ENCODE assay signal across 9 cellular contexts in the genomic region with DNA sequence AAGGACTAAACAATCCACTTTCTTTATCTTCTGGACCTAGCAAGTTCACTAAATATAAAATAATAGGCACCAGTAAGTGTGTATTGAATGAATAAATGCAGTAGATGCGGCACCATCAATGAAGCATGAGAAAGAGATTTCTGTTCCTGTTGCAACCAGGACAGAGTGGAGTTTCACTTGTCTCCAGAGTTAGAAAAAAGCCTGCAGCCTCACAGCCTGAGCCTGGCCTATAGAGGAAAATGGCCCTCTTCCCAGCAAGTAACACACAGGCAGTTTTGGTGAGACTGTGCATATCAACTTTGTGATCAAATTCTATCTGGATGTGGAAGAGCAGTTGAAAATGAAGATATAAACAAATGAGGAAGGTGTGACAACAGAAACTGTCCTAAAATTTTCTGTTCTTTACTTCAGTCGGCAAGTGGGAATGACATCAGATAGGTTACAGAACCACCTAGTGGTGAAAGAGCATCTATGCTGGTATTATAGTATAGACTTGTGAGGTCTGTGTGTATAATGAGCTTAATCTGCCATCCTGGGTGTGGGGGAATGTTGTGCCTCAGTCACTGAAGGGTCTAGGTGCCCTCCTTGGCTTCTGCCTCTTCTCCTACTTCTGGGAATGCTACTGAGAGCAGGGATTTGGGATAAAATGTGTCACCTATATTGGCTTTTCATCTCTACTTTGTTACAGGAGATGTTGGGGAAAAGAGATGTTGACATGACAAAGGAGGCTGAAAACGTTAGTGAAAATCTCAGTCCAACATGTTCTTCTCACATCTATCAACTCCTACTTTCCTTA. TPM values are rescaled to one million over a fixed set of nuclear protein-coding genes. Genes with fewer than 3 reads are reported as not detected.
A peak's percentile ranks its signal among the peaks of the same experiment; 100 is the strongest.
DNase-seq lines count a peak whose midpoint lies in the region; ATAC-seq and TF ChIP-seq lines count a peak whose summit lies in the region.
"Had no signal": no experiment of that assay in that cellular context is flagged by ENCODE, and none has a peak within 500 bp of the region (broad histone marks: within the 10 kb centered on the region; RNA-seq: fewer than 3 reads in every experiment).

No MANE protein-coding gene starts in this region.

- TF ChIP-seq CTCF in C4-2B (conservative IDR thresholded peaks at IDR 0.05) (peak; percentile 77), WTC11 (IDR thresholded peaks at IDR 0.05) (peak; percentile 49), heart right ventricle (IDR thresholded peaks at IDR 0.05) (peak; percentile 28 to 77 (median 65))

- H3K9me3 Mint-ChIP-seq in WTC11 = no peaks in the 10 kb centered on the region

- POLR2A ChIA-PET in WTC11 (lab: Charles Lee) = interaction anchor here (1.0 kb wide), 1 partner anchor 174 kb away, joined by 4 read pairs; no protein-coding TSS in a partner anchor

- H3K27ac ChIP-seq in C4-2B (no peak overlapping the region), heart right ventricle (peak overlapping the region in 1 of 10 donors; percentile 12)

- H3K27me3 Mint-ChIP-seq in WTC11 (ENCODE audit: low read depth) = no peaks in the 10 kb centered on the region; the same call in 1 of the 2 replicates

- peak overlapping the region; percentile 29; the same call in 1 of the 2 replicates for H3K27ac Mint-ChIP-seq in WTC11

- peaks cover 15% of the 10 kb centered on the region for H3K4me1 Mint-ChIP-seq in WTC11

- no peaks in the 10 kb centered on the region for H3K36me3 ChIP-seq in heart right ventricle

- no peaks in the 10 kb centered on the region for H3K27me3 ChIP-seq in heart right ventricle

- no peaks in the 10 kb centered on the region for H3K9me3 ChIP-seq in heart right ventricle

- intact Hi-C loops in heart right ventricle (cut with DNase I) = loop anchor here in 5 of 10 donors (5.0 to 10.0 kb wide), 5 partner anchors 110 to 737 kb away; a partner anchor contains a TSS

- ATAC-seq in GM18520 (IDR thresholded peaks at IDR 0.05; ENCODE audit: unreplicated experiment) = peak; percentile 85
- peak; percentile 98 for ATAC-seq in HG02885 (IDR thresholded peaks at IDR 0.05; ENCODE audit: poor library complexity, unreplicated experiment)
- ATAC-seq in WTC11 = peak; percentile 96
- peak; percentile 22 to 71 (median 64) for ATAC-seq in heart right ventricle

- no peaks in the 10 kb centered on the region for H3K36me3 Mint-ChIP-seq in WTC11

- WGBS in heart right ventricle, 2 donors = 29 to 35% methylated on average over 3 of the region's 3 CpGs

- H3K4me3 ChIP-seq in heart right ventricle = no peak overlapping the region

- peaks cover 2 to 43% (median 21%) of the 10 kb centered on the region in 9 donors for H3K4me1 ChIP-seq in heart right ventricle

- no peak overlapping the region for H3K4me3 Mint-ChIP-seq in WTC11

- DNase-seq in NCI-H1694 treated with DMSO at 0.1 percent for 48 hours (lab: John Stamatoyannopoulos, UW) (peak; percentile 78), WTC11 (ENCODE audit: low spot score) (no peak), heart right ventricle (no peak), smooth muscle cell of the brain vasculature (ENCODE audit: low read depth, low spot score) (peak; percentile 10)
- DNase-seq in stimulated activated CD4-positive, alpha-beta T cell treated with anti-CD3 and anti-CD28 coated beads, Interleukin-1b, Interleukin-23, amount 100 ng/mL, for 48 hours = no peak

- CTCF ChIA-PET in WTC11 (lab: Charles Lee) = interaction anchor here (0.5 to 1.6 kb wide), 30 partner anchors 9 to 1036 kb away, joined by 3 to 15 read pairs (median 4); a partner anchor contains a TSS

TF ChIP-seq in WTC11, 78 proteins besides CTCF, POLR2A, EP300 and RAD21 (continues in another document):
- TF ChIP-seq ZNF671 (CRISPR knock-in tag; IDR thresholded peaks at IDR 0.05) (no peak), SP1 (CRISPR knock-in tag; conservative IDR thresholded peaks at IDR 0.05) (no peak), ESRRA (CRISPR knock-in tag; IDR thresholded peaks at IDR 0.05; ENCODE audit: borderline replicate concordance) (no peak), JAZF1 (CRISPR knock-in tag; IDR thresholded peaks at IDR 0.05) (no peak)
- TF ChIP-seq, protein P1, sequence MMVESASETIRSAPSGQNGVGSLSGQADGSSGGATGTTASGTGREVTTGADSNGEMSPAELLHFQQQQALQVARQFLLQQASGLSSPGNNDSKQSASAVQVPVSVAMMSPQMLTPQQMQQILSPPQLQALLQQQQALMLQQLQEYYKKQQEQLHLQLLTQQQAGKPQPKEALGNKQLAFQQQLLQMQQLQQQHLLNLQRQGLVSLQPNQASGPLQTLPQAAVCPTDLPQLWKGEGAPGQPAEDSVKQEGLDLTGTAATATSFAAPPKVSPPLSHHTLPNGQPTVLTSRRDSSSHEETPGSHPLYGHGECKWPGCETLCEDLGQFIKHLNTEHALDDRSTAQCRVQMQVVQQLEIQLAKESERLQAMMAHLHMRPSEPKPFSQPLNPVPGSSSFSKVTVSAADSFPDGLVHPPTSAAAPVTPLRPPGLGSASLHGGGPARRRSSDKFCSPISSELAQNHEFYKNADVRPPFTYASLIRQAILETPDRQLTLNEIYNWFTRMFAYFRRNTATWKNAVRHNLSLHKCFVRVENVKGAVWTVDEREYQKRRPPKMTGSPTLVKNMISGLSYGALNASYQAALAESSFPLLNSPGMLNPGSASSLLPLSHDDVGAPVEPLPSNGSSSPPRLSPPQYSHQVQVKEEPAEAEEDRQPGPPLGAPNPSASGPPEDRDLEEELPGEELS (CRISPR knock-in tag; IDR thresholded peaks at IDR 0.05) = no peak
- TF ChIP-seq, protein P2, sequence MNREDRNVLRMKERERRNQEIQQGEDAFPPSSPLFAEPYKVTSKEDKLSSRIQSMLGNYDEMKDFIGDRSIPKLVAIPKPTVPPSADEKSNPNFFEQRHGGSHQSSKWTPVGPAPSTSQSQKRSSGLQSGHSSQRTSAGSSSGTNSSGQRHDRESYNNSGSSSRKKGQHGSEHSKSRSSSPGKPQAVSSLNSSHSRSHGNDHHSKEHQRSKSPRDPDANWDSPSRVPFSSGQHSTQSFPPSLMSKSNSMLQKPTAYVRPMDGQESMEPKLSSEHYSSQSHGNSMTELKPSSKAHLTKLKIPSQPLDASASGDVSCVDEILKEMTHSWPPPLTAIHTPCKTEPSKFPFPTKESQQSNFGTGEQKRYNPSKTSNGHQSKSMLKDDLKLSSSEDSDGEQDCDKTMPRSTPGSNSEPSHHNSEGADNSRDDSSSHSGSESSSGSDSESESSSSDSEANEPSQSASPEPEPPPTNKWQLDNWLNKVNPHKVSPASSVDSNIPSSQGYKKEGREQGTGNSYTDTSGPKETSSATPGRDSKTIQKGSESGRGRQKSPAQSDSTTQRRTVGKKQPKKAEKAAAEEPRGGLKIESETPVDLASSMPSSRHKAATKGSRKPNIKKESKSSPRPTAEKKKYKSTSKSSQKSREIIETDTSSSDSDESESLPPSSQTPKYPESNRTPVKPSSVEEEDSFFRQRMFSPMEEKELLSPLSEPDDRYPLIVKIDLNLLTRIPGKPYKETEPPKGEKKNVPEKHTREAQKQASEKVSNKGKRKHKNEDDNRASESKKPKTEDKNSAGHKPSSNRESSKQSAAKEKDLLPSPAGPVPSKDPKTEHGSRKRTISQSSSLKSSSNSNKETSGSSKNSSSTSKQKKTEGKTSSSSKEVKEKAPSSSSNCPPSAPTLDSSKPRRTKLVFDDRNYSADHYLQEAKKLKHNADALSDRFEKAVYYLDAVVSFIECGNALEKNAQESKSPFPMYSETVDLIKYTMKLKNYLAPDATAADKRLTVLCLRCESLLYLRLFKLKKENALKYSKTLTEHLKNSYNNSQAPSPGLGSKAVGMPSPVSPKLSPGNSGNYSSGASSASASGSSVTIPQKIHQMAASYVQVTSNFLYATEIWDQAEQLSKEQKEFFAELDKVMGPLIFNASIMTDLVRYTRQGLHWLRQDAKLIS (CRISPR knock-in tag; IDR thresholded peaks at IDR 0.05; ENCODE audit: borderline replicate concordance) = no peak
- TF ChIP-seq, protein P3, sequence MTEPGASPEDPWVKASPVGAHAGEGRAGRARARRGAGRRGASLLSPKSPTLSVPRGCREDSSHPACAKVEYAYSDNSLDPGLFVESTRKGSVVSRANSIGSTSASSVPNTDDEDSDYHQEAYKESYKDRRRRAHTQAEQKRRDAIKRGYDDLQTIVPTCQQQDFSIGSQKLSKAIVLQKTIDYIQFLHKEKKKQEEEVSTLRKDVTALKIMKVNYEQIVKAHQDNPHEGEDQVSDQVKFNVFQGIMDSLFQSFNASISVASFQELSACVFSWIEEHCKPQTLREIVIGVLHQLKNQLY (CRISPR knock-in tag; IDR thresholded peaks at IDR 0.05) = no peak
- TF ChIP-seq, protein P4, sequence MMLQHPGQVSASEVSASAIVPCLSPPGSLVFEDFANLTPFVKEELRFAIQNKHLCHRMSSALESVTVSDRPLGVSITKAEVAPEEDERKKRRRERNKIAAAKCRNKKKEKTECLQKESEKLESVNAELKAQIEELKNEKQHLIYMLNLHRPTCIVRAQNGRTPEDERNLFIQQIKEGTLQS (CRISPR knock-in tag; conservative IDR thresholded peaks at IDR 0.05) = no peak
- TF ChIP-seq, protein P5, sequence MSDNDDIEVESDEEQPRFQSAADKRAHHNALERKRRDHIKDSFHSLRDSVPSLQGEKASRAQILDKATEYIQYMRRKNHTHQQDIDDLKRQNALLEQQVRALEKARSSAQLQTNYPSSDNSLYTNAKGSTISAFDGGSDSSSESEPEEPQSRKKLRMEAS (CRISPR knock-in tag; IDR thresholded peaks at IDR 0.05) = no peak
- TF ChIP-seq, protein P6, sequence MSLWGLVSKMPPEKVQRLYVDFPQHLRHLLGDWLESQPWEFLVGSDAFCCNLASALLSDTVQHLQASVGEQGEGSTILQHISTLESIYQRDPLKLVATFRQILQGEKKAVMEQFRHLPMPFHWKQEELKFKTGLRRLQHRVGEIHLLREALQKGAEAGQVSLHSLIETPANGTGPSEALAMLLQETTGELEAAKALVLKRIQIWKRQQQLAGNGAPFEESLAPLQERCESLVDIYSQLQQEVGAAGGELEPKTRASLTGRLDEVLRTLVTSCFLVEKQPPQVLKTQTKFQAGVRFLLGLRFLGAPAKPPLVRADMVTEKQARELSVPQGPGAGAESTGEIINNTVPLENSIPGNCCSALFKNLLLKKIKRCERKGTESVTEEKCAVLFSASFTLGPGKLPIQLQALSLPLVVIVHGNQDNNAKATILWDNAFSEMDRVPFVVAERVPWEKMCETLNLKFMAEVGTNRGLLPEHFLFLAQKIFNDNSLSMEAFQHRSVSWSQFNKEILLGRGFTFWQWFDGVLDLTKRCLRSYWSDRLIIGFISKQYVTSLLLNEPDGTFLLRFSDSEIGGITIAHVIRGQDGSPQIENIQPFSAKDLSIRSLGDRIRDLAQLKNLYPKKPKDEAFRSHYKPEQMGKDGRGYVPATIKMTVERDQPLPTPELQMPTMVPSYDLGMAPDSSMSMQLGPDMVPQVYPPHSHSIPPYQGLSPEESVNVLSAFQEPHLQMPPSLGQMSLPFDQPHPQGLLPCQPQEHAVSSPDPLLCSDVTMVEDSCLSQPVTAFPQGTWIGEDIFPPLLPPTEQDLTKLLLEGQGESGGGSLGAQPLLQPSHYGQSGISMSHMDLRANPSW (CRISPR knock-in tag; conservative IDR thresholded peaks at IDR 0.05; ENCODE audit: low read depth) = no peak

RNA-seq across cellular contexts. Expression of a gene that starts 28.2 kb away (rescaled TPM):
- 33.8 to 39.2 TPM (median 37.7 TPM) in 3 replicates for total RNA-seq in WTC11 (2021)
- total RNA-seq in heart right ventricle = 10 to 100 TPM; 24.6 to 34.9 (median 28.3) TPM
- 10 to 100 TPM in 1 of 2 donors, 1 to 10 TPM in 1; 3.9 to 13.4 TPM for polyA plus RNA-seq in heart right ventricle

RNA-seq across cellular contexts. Expression of a gene that starts 28.4 kb away (rescaled TPM):
- 0.20 to 0.73 TPM (median 0.34 TPM) in 3 replicates for total RNA-seq in WTC11 (2021)
- total RNA-seq in heart right ventricle = under 1 TPM in 9 of 10 donors, not detected in 1; 0.02 to 0.42 (median 0.13) TPM
- polyA plus RNA-seq in heart right ventricle = under 1 TPM in 1 of 2 donors, not detected in 1; 0.07 TPM
- total RNA-seq: T-helper 1 cell treated with Interleukin-12 subunit alpha and Interleukin-12 subunit beta and Interleukin-4 antibody, amounts not matched to agents 30 ng/mL and 1 ng/mL, for 36 hours had no signal

Comparison
In these comparisons a context has a peak if more than half of its experiments do, and no peak if none do; other contexts are left out.
1. DNase-seq: peak in NCI-H1694 treated with DMSO at 0.1 percent for 48 hours (single experiment) and smooth muscle cell of the brain vasculature (single experiment); none in WTC11 (single experiment), heart right ventricle (0 of 2) and stimulated activated CD4-positive, alpha-beta T cell treated with anti-CD3 and anti-CD28 coated beads, Interleukin-1b, Interleukin-23, amount 100 ng/mL, for 48 hours (single experiment).
2. Peak in every context shown above with its lines, with median percentiles within 50 percentile points of each other: CTCF ChIP-seq and ATAC-seq.